In genomic region chr9:18922161-18922910, GRCh38 we compare ENCODE assay signal across 1 cellular context.
TF ChIP-seq lines count a peak whose summit lies in the region.

No MANE protein-coding gene starts in this region.

TF ChIP-seq in GM23338, 12 proteins besides CTCF, POLR2A, EP300 and RAD21 (continued from another document):
- no peak for TF ChIP-seq ZNF462 (CRISPR knock-in tag; IDR thresholded peaks at IDR 0.05)
- TF ChIP-seq POLR2AphosphoS5 (IDR thresholded peaks at IDR 0.05; ENCODE audit: low read depth), result no peak
- no peak for TF ChIP-seq ZNF331 (CRISPR knock-in tag; IDR thresholded peaks at IDR 0.05; ENCODE audit: low read depth)
